In genomic region chr1:8382051-8382505, GRCh38 we compare ENCODE assay signal across 9 cellular contexts.
DNase-seq lines count a peak whose midpoint lies in the region; ATAC-seq and TF ChIP-seq lines count a peak whose summit lies in the region.
"Had no signal": no experiment of that assay in that cellular context is flagged by ENCODE, and none has a peak within 500 bp of the region (broad histone marks: within the 10 kb centered on the region; RNA-seq: fewer than 3 reads in every experiment).

No MANE protein-coding gene starts in this region.

- no peaks in the 10 kb centered on the region for H3K27me3 Mint-ChIP-seq in naive thymus-derived CD8-positive, alpha-beta T cell

- H3K9me3 Mint-ChIP-seq in naive thymus-derived CD8-positive, alpha-beta T cell, result no peaks in the 10 kb centered on the region

- POLR2A ChIA-PET in naive thymus-derived CD8-positive, alpha-beta T cell (lab: Charles Lee), result no interaction called here

- H3K27ac Mint-ChIP-seq in naive thymus-derived CD8-positive, alpha-beta T cell, result peak overlapping the region in 5 of 10 donors; percentile 7 to 91 (median 84)

- TF ChIP-seq CTCF in fibroblast of villous mesenchyme (IDR thresholded peaks at IDR 0.05; ENCODE audit: insufficient read depth, low read depth, low read length), result no peak

- H3K4me1 Mint-ChIP-seq in naive thymus-derived CD8-positive, alpha-beta T cell, result peaks cover 41 to 89% (median 82%) of the 10 kb centered on the region in 4 donors

- H3K4me3 Mint-ChIP-seq in naive thymus-derived CD8-positive, alpha-beta T cell, result peak overlapping the region in 9 of 10 donors; percentile 18 to 88 (median 74)

- peaks cover 0 to 20% (median 5%) of the 10 kb centered on the region in 3 donors for H3K36me3 Mint-ChIP-seq in naive thymus-derived CD8-positive, alpha-beta T cell

- no peak for ATAC-seq in naive thymus-derived CD8-positive, alpha-beta T cell
- no peak for ATAC-seq in HG03196 (IDR thresholded peaks at IDR 0.05; ENCODE audit: unreplicated experiment)

- no peak overlapping the region for H3K4me3 ChIP-seq in fibroblast of villous mesenchyme (ENCODE audit: low read depth, low read length)

- DNase-seq in Ammon's horn (ENCODE audit: low spot score), result peak; percentile 70
- DNase-seq in NCI-H2227 (lab: John Stamatoyannopoulos, UW; ENCODE audit: unreplicated experiment), result peak; percentile 72
- peak; percentile 54 for DNase-seq in fibroblast of villous mesenchyme (ENCODE audit: low read depth)
- DNase-seq in naive thymus-derived CD8-positive, alpha-beta T cell, result no peak
- no peak for DNase-seq in RKO (ENCODE audit: low spot score)
- DNase-seq in T1000 (lab: John Stamatoyannopoulos, UW), result no peak
- DNase-seq in AG08395 (ENCODE audit: low spot score), result no peak
- DNase-seq: erythroblast had no signal

Comparison
In these comparisons a context has a peak if more than half of its experiments do, and no peak if none do; other contexts are left out.
1. DNase-seq: peak in Ammon's horn (single experiment), NCI-H2227 (single experiment) and fibroblast of villous mesenchyme (single experiment); none in naive thymus-derived CD8-positive, alpha-beta T cell (0 of 10), RKO (single experiment), T1000 (single experiment) and AG08395 (single experiment).